ENCODE assay signal across 13 cellular contexts in genomic region chr1:225378880-225379279, GRCh38. TPM values are rescaled to one million over a fixed set of nuclear protein-coding genes. Genes with fewer than 3 reads are reported as not detected.
DNase-seq lines count a peak whose midpoint lies in the region; ATAC-seq, FAIRE-seq and TF ChIP-seq lines count a peak whose summit lies in the region.
"Had no signal": no experiment of that assay in that cellular context is flagged by ENCODE, and none has a peak within 500 bp of the region (broad histone marks: within the 10 kb centered on the region; RNA-seq: fewer than 3 reads in every experiment).

No MANE protein-coding gene starts in this region.

- no TSS peak for BruUV-seq in A673 (replicated peaks; lab: Mats Ljungman, UMichigan)

- H3K9me3 ChIP-seq in A673 (ENCODE audit: low read depth, low read length, poor library complexity, severe bottlenecking) = no peaks in the 10 kb centered on the region
- no peaks in the 10 kb centered on the region for H3K9me3 ChIP-seq in astrocyte (ENCODE audit: insufficient read depth, low read depth, low read length)
- no peaks in the 10 kb centered on the region for H3K9me3 ChIP-seq in MG63
- H3K9me3 ChIP-seq in CD8-positive, alpha-beta memory T cell (ENCODE audit: low read length) = no peaks in the 10 kb centered on the region
- H3K9me3 ChIP-seq: stomach had no signal

- no peaks in the 10 kb centered on the region for H3K27me3 Mint-ChIP-seq in astrocyte (ENCODE audit: low read depth, unreplicated experiment)
- no peaks in the 10 kb centered on the region for H3K27me3 Mint-ChIP-seq in naive thymus-derived CD8-positive, alpha-beta T cell
- no peaks in the 10 kb centered on the region for H3K27me3 Mint-ChIP-seq in CD8-positive, alpha-beta memory T cell
- H3K27me3 Mint-ChIP-seq: CD4-positive, CD25-positive, alpha-beta regulatory T cell; naive B cell had no signal

- H3K36me3 ChIP-seq in A673 (ENCODE audit: insufficient read depth, low read length, poor library complexity, severe bottlenecking) (no peaks in the 10 kb centered on the region), H7 (replicated peaks; ENCODE audit: control insufficient read depth, insufficient read depth, low read length) (no peaks in the 10 kb centered on the region), astrocyte (ENCODE audit: insufficient read depth, low read length) (no peaks in the 10 kb centered on the region), MG63 (no peaks in the 10 kb centered on the region)
- H3K36me3 ChIP-seq in CD8-positive, alpha-beta memory T cell (ENCODE audit: insufficient read depth, low read length) = no peaks in the 10 kb centered on the region
- H3K36me3 ChIP-seq: stomach had no signal

- H3K36me3 Mint-ChIP-seq in astrocyte (ENCODE audit: low read depth, unreplicated experiment) = no peaks in the 10 kb centered on the region
- H3K36me3 Mint-ChIP-seq in naive thymus-derived CD8-positive, alpha-beta T cell = peaks cover 0 to 9% (median 2%) of the 10 kb centered on the region in 3 donors
- H3K36me3 Mint-ChIP-seq in CD8-positive, alpha-beta memory T cell = peaks cover 0 to 9% (median 8%) of the 10 kb centered on the region in 3 donors

- no peaks in the 10 kb centered on the region for H3K27me3 ChIP-seq in A673 (replicated peaks; ENCODE audit: insufficient read depth, low read depth, low read length, poor library complexity)
- no peaks in the 10 kb centered on the region; the same call in 1 of the 2 replicates for H3K27me3 ChIP-seq in H7 (ENCODE audit: control insufficient read depth, insufficient read depth, low read length)
- H3K27me3 ChIP-seq in astrocyte (ENCODE audit: insufficient read depth, low read length) = no peaks in the 10 kb centered on the region
- no peaks in the 10 kb centered on the region for H3K27me3 ChIP-seq in MG63
- no peaks in the 10 kb centered on the region for H3K27me3 ChIP-seq in CD8-positive, alpha-beta memory T cell (ENCODE audit: insufficient read depth, low read length, poor library complexity, severe bottlenecking)
- H3K27me3 ChIP-seq: stomach had no signal

- H3K9me3 Mint-ChIP-seq in astrocyte (ENCODE audit: unreplicated experiment) = no peaks in the 10 kb centered on the region
- H3K9me3 Mint-ChIP-seq in naive thymus-derived CD8-positive, alpha-beta T cell = no peaks in the 10 kb centered on the region
- H3K9me3 Mint-ChIP-seq in CD8-positive, alpha-beta memory T cell = no peaks in the 10 kb centered on the region
- H3K9me3 Mint-ChIP-seq: naive B cell had no signal

- POLR2A ChIA-PET in A673 (lab: Charles Lee; ENCODE audit: low non-redundant PET) = interaction anchor here (0.6 kb wide), 1 partner anchor 1530 kb away, joined by 3 read pairs; no protein-coding TSS in a partner anchor
- POLR2A ChIA-PET in naive thymus-derived CD8-positive, alpha-beta T cell (lab: Charles Lee) = no interaction called here
- POLR2A ChIA-PET in CD8-positive, alpha-beta memory T cell (lab: Charles Lee) = no interaction called here

- no peak overlapping the region for H3K4me3 Mint-ChIP-seq in astrocyte (ENCODE audit: unreplicated experiment)
- no peak overlapping the region for H3K4me3 Mint-ChIP-seq in naive thymus-derived CD8-positive, alpha-beta T cell
- no peak overlapping the region for H3K4me3 Mint-ChIP-seq in CD8-positive, alpha-beta memory T cell
- H3K4me3 Mint-ChIP-seq: CD4-positive, CD25-positive, alpha-beta regulatory T cell; naive B cell had no signal

- H3K4me1 Mint-ChIP-seq in astrocyte (ENCODE audit: low read depth, unreplicated experiment) = peaks cover 3% of the 10 kb centered on the region
- no peaks in the 10 kb centered on the region for H3K4me1 Mint-ChIP-seq in naive thymus-derived CD8-positive, alpha-beta T cell
- H3K4me1 Mint-ChIP-seq in CD8-positive, alpha-beta memory T cell = peaks cover 0 to 5% (median 0%) of the 10 kb centered on the region in 3 donors
- H3K4me1 Mint-ChIP-seq: CD4-positive, CD25-positive, alpha-beta regulatory T cell; naive B cell had no signal

- CTCF ChIA-PET in A673 (lab: Charles Lee) = no interaction called here
- CTCF ChIA-PET in CD8-positive, alpha-beta memory T cell (lab: Charles Lee) = no interaction called here

- TF ChIP-seq CTCF in A673 (conservative IDR thresholded peaks at IDR 0.05; ENCODE audit: low read depth, low read length) = no peak
- TF ChIP-seq CTCF in astrocyte (IDR thresholded peaks at IDR 0.05; ENCODE audit: insufficient read depth, low read depth, low read length) = no peak

- H3K27ac ChIP-seq in A673 (ENCODE audit: low read depth, low read length, poor library complexity, severe bottlenecking) (no peak overlapping the region), astrocyte (ENCODE audit: low read depth, low read length) (no peak overlapping the region)
- H3K27ac ChIP-seq in CD8-positive, alpha-beta memory T cell (ENCODE audit: low read depth, low read length) = no peak overlapping the region
- H3K27ac ChIP-seq: stomach had no signal

- FAIRE-seq in astrocyte (lab: Jason Lieb, UNC) = no peak

- H3K9ac ChIP-seq in astrocyte (ENCODE audit: low read length) = no peak overlapping the region

- no peaks in the 10 kb centered on the region for H3K79me2 ChIP-seq in astrocyte (ENCODE audit: insufficient read depth, low read length)

- DNase-seq in A673 (ENCODE audit: low spot score) (peak; percentile 21), H7 (peak; percentile 79), astrocyte (ENCODE audit: low read depth) (peak; percentile 66), hepatic stellate cell (ENCODE audit: low spot score) (peak; percentile 24), germinal center (ENCODE audit: low spot score) (no peak), MG63 (no peak)
- no peak for DNase-seq in naive thymus-derived CD8-positive, alpha-beta T cell
- no peak for DNase-seq in CD8-positive, alpha-beta memory T cell
- DNase-seq: activated T-cell treated with anti-CD3 and anti-CD28 coated beads for 4 hours; CD4-positive, CD25-positive, alpha-beta regulatory T cell; cerebellar nuclear complex; naive B cell; stomach had no signal

- H3K4me3 ChIP-seq in A673 (ENCODE audit: low read depth, low read length, poor library complexity, severe bottlenecking) = no peak overlapping the region
- no peak overlapping the region for H3K4me3 ChIP-seq in H7 (ENCODE audit: insufficient read depth, low read depth, low read length)
- H3K4me3 ChIP-seq in astrocyte (ENCODE audit: insufficient read depth, low read depth, low read length) = no peak overlapping the region
- H3K4me3 ChIP-seq in MG63 = no peak overlapping the region
- H3K4me3 ChIP-seq in CD8-positive, alpha-beta memory T cell (ENCODE audit: low read length) = no peak overlapping the region
- H3K4me3 ChIP-seq: stomach had no signal

- intact Hi-C loops in A673 (cut with micrococcal nuclease; ENCODE audit: unreplicated experiment) = no loop called here

- no peak overlapping the region for H3K27ac Mint-ChIP-seq in astrocyte (ENCODE audit: unreplicated experiment)
- H3K27ac Mint-ChIP-seq in naive thymus-derived CD8-positive, alpha-beta T cell = no peak overlapping the region
- no peak overlapping the region for H3K27ac Mint-ChIP-seq in CD8-positive, alpha-beta memory T cell
- H3K27ac Mint-ChIP-seq: CD4-positive, CD25-positive, alpha-beta regulatory T cell had no signal

- no peak overlapping the region for H2AFZ ChIP-seq in astrocyte (ENCODE audit: low read depth, low read length)

- H3K4me1 ChIP-seq in A673 (ENCODE audit: insufficient read depth, low read length, poor library complexity, severe bottlenecking) (no peaks in the 10 kb centered on the region), astrocyte (ENCODE audit: insufficient read depth, low read length) (peaks cover 2% of the 10 kb centered on the region)
- no peaks in the 10 kb centered on the region for H3K4me1 ChIP-seq in CD8-positive, alpha-beta memory T cell (ENCODE audit: insufficient read depth, low read length)
- H3K4me1 ChIP-seq: stomach had no signal

- H4K20me1 ChIP-seq in astrocyte (ENCODE audit: insufficient read depth, low read length) = no peaks in the 10 kb centered on the region

- ATAC-seq in naive thymus-derived CD8-positive, alpha-beta T cell = no peak

- H3K4me2 ChIP-seq in astrocyte (ENCODE audit: low read length) = no peak overlapping the region

RNA-seq across cellular contexts. Expression of gene LBR, which starts 49.0 kb away (rescaled TPM):
- total RNA-seq in A673 (2021) (147 and 174 TPM in 2 replicates), astrocyte (35.0 and 42.6 TPM in 2 replicates)
- total RNA-seq in H7 (2014; rRNA removed; shearing (Covaris generic)) = 82.6 and 97.1 TPM in 2 replicates
- 21.9 and 42.3 TPM in 2 replicates for total RNA-seq in MG63 (2014; rRNA removed; shearing (Covaris generic); ENCODE audit: low replicate concordance)
- total RNA-seq in naive thymus-derived CD8-positive, alpha-beta T cell = 100 to 1,000 TPM; 151 to 167 TPM
- 100 to 1,000 TPM in 2 of 3 donors, 10 to 100 TPM in 1; 95.8 to 123 (median 111) TPM for polyA plus RNA-seq in naive thymus-derived CD8-positive, alpha-beta T cell
- total RNA-seq in CD8-positive, alpha-beta memory T cell = 100 to 1,000 TPM; 125 to 132 TPM
- 110 TPM for polyA plus RNA-seq in CD8-positive, alpha-beta memory T cell

Comparison
In these comparisons a context has a peak if more than half of its experiments do, and no peak if none do; other contexts are left out.
1. DNase-seq: peak in A673 (single experiment), H7 (single experiment), astrocyte (single experiment) and hepatic stellate cell (single experiment); none in germinal center (single experiment), MG63 (single experiment), naive thymus-derived CD8-positive, alpha-beta T cell (0 of 10) and CD8-positive, alpha-beta memory T cell (0 of 5).